Comparison of ENCODE assay signal across 17 cellular contexts in the genomic region with DNA sequence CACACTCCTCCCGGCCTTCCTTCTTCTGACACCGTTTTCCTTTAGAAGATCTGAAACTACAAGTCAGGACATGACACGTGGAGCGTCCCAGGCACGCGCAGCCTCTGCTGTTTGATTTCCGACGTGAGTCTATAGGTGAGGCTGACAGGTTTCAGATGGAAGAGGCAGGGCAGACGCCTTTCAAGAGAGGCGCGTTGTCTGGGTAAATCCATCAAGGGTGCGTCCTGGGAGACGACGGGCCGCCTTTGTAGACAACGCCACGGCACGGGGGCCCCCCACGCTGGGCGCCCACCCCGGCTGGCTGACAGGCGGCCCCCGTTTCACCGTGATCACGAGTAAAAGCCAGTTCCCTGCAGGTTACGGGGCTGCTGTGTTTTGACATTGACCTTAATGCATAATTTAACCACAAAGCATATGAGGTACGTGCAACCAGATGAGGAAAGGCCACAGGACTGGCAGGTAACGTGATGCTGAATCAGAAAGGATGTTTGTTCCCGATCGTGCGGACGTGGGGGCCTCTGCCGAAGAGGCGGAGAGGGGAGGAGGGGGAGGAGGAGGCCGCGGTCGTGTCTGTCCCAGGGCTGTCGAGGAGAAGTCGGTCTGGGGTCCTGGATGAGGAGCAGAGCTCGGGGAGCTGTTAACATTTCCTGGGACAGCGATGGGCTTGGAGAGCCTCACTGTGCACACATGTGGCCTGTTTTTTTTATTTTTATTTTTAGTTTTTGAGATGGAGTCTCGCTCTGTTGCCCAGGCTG. TPM values are rescaled to one million over a fixed set of nuclear protein-coding genes. Genes with fewer than 3 reads are reported as not detected.
DNase-seq lines count a peak whose midpoint lies in the region; ATAC-seq, FAIRE-seq and TF ChIP-seq lines count a peak whose summit lies in the region.
"Had no signal": no experiment of that assay in that cellular context is flagged by ENCODE, and none has a peak within 500 bp of the region (broad histone marks: within the 10 kb centered on the region; RNA-seq: fewer than 3 reads in every experiment).

No MANE protein-coding gene starts in this region.

- no peak overlapping the region for H3K27ac Mint-ChIP-seq in activated naive CD8-positive, alpha-beta T cell
- no peak overlapping the region for H3K27ac Mint-ChIP-seq in activated naive CD8-positive, alpha-beta T cell treated with anti-CD3 and anti-CD28 coated beads for 36 hours
- no peak overlapping the region for H3K27ac Mint-ChIP-seq in T-helper 17 cell

- H3K79me2 ChIP-seq in keratinocyte (ENCODE audit: control insufficient read depth, insufficient read depth, low read length), result no peaks in the 10 kb centered on the region

- peak; percentile 40 for ATAC-seq in T-helper 17 cell

- peaks cover 2% of the 10 kb centered on the region for H3K36me3 Mint-ChIP-seq in activated naive CD8-positive, alpha-beta T cell
- H3K36me3 Mint-ChIP-seq in activated naive CD8-positive, alpha-beta T cell treated with anti-CD3 and anti-CD28 coated beads for 36 hours, result peaks cover 2% of the 10 kb centered on the region
- no peaks in the 10 kb centered on the region for H3K36me3 Mint-ChIP-seq in T-helper 17 cell (ENCODE audit: low read depth)

- H3K36me3 ChIP-seq in keratinocyte (ENCODE audit: control insufficient read depth in 2 of 2, extremely low read depth in 1 of 2, insufficient read depth in 2 of 2, low read length in 2 of 2), result no peaks in the 10 kb centered on the region
- H3K36me3 ChIP-seq: BE2C had no signal

- no peak overlapping the region for H3K4me2 ChIP-seq in keratinocyte (ENCODE audit: control insufficient read depth, extremely low read depth, insufficient read depth, low read depth, low read length)

- no peak for TF ChIP-seq CTCF in keratinocyte (optimal IDR thresholded peaks at IDR 0.05 in 1 of 3, IDR thresholded peaks at IDR 0.05 in 1 of 3, conservative IDR thresholded peaks at IDR 0.05 in 1 of 3; ENCODE audit: extremely low read depth in 1 of 3, insufficient read depth in 2 of 3, low read length in 3 of 3)

- H3K4me3 ChIP-seq in keratinocyte (ENCODE audit: control insufficient read depth in 2 of 3, extremely low read depth in 1 of 3, insufficient read depth in 2 of 3, low read depth in 1 of 3, low read length in 3 of 3), result no peak overlapping the region
- H3K4me3 ChIP-seq: lung had no signal

- peaks cover 5% of the 10 kb centered on the region for H3K4me1 Mint-ChIP-seq in activated naive CD8-positive, alpha-beta T cell (ENCODE audit: low read depth)
- H3K4me1 Mint-ChIP-seq in activated naive CD8-positive, alpha-beta T cell treated with anti-CD3 and anti-CD28 coated beads for 36 hours, result no peaks in the 10 kb centered on the region
- no peaks in the 10 kb centered on the region for H3K4me1 Mint-ChIP-seq in T-helper 17 cell

- no peak overlapping the region for H3K27ac ChIP-seq in keratinocyte (ENCODE audit: control insufficient read depth, insufficient read depth, low read length)

- H3K9me3 ChIP-seq in T-helper 17 cell (ENCODE audit: control insufficient read depth, low read length, poor library complexity, severe bottlenecking) (no peaks in the 10 kb centered on the region), keratinocyte (ENCODE audit: control insufficient read depth, low read depth, low read length) (peaks cover 11% of the 10 kb centered on the region)
- H3K9me3 ChIP-seq: BE2C had no signal

- H3K9me3 Mint-ChIP-seq in activated naive CD8-positive, alpha-beta T cell (ENCODE audit: low read depth), result no peaks in the 10 kb centered on the region
- H3K9me3 Mint-ChIP-seq in activated naive CD8-positive, alpha-beta T cell treated with anti-CD3 and anti-CD28 coated beads for 36 hours, result peaks cover 6% of the 10 kb centered on the region

- no peak overlapping the region for H3K9ac ChIP-seq in keratinocyte (ENCODE audit: control insufficient read depth, extremely low read depth, insufficient read depth, low read length)

- H3K27me3 Mint-ChIP-seq in activated naive CD8-positive, alpha-beta T cell, result peaks cover 2% of the 10 kb centered on the region
- H3K27me3 Mint-ChIP-seq in activated naive CD8-positive, alpha-beta T cell treated with anti-CD3 and anti-CD28 coated beads for 36 hours, result peaks cover 5% of the 10 kb centered on the region
- no peaks in the 10 kb centered on the region for H3K27me3 Mint-ChIP-seq in T-helper 17 cell

- dilution Hi-C loops in keratinocyte (cut with MboI; ENCODE audit: extremely low pct_ligation_motif_present, low sequenced_read_pairs), result no loop called here

- H3K4me1 ChIP-seq in keratinocyte (ENCODE audit: control insufficient read depth, extremely low read depth, insufficient read depth, low read length), result no peaks in the 10 kb centered on the region
- H3K4me1 ChIP-seq: BE2C had no signal

- peak overlapping the region; percentile 30 for H2AFZ ChIP-seq in keratinocyte (ENCODE audit: control insufficient read depth, low read length)

- H3K9me1 ChIP-seq in keratinocyte (ENCODE audit: control insufficient read depth, extremely low read depth, insufficient read depth, low read length), result no peaks in the 10 kb centered on the region

- no peaks in the 10 kb centered on the region for H4K20me1 ChIP-seq in keratinocyte (ENCODE audit: control insufficient read depth, extremely low read depth, insufficient read depth, low read length)

- no peaks in the 10 kb centered on the region for H3K27me3 ChIP-seq in keratinocyte (ENCODE audit: control insufficient read depth, extremely low read depth, insufficient read depth, low read length)
- H3K27me3 ChIP-seq: BE2C had no signal

- FAIRE-seq in keratinocyte (lab: Jason Lieb, UNC), result no peak

- peak overlapping the region; percentile 46 for H3K4me3 Mint-ChIP-seq in activated naive CD8-positive, alpha-beta T cell
- H3K4me3 Mint-ChIP-seq in activated naive CD8-positive, alpha-beta T cell treated with anti-CD3 and anti-CD28 coated beads for 36 hours, result no peak overlapping the region
- no peak overlapping the region for H3K4me3 Mint-ChIP-seq in T-helper 17 cell
- H3K4me3 Mint-ChIP-seq: neural crest cell had no signal

- DNase-seq in activated naive CD8-positive, alpha-beta T cell treated with anti-CD3 and anti-CD28 coated beads for 36 hours, result no peak
- DNase-seq in T-helper 17 cell, result no peak
- DNase-seq in keratinocyte (ENCODE audit: low read depth, low spot score), result no peak
- no peak for DNase-seq in mucosa of gallbladder (ENCODE audit: low spot score)
- no peak for DNase-seq in cerebellum (ENCODE audit: low spot score)
- no peak for DNase-seq in HPDE6-E6E7 (ENCODE audit: extremely low spot score)
- DNase-seq: activated CD4-positive, CD25-positive, alpha-beta regulatory T cell treated with anti-CD3 and anti-CD28 coated beads, Interleukin-2, amount 50 U/mL, for 72 hours; activated T-cell treated with anti-CD3 and anti-CD28 coated beads, Interleukin-2, amount 50 U/mL, for 1 hour; BE2C; DND-41; effector CD4-positive, alpha-beta T cell; NCI-H187; NCI-H526 treated with DMSO at 0.1 percent for 48 hours; stimulated activated CD4-positive, alpha-beta T cell treated with anti-CD3 and anti-CD28 coated beads, Interleukin-4, amount 100 ng/mL, for 24 hours had no signal

RNA-seq across cellular contexts. Expression of a gene that starts 51.1 kb away (rescaled TPM):
- total RNA-seq in activated naive CD8-positive, alpha-beta T cell treated with anti-CD3 and anti-CD28 coated beads for 36 hours, result 10 to 100 TPM; 25.5 to 30.6 TPM
- 10 to 100 TPM; 18.5 to 19.1 TPM for total RNA-seq in T-helper 17 cell
- polyA plus RNA-seq in keratinocyte, result 5.5 to 7.5 TPM (median 6.6 TPM) in 3 replicates
- 17.7 TPM for polyA plus RNA-seq in keratinocyte (2011; ENCODE audit: low read depth)
- polyA plus RNA-seq in keratinocyte (2011; cell fraction: cytosol; rRNA removed), result 3.0 and 3.8 TPM in 2 replicates
- 12.7 and 17.4 TPM in 2 replicates for polyA plus RNA-seq in keratinocyte (2011; cell fraction: nucleus; rRNA removed)
- 7.4 and 11.8 TPM in 2 replicates for polyA plus RNA-seq in keratinocyte (2012; ENCODE audit: low replicate concordance)
- polyA minus RNA-seq in keratinocyte, result 4.2 to 11.7 TPM (median 5.4 TPM) in 3 replicates
- polyA minus RNA-seq in keratinocyte (2011; cell fraction: cytosol; rRNA and poly(A)+ RNA removed), result 6.9 TPM
- 6.4 and 8.2 TPM in 2 replicates for polyA minus RNA-seq in keratinocyte (2011; cell fraction: nucleus; rRNA and poly(A)+ RNA removed)
- 27.1 TPM for total RNA-seq in mucosa of gallbladder
- 13.6 TPM for total RNA-seq in cerebellum
